In the genomic region with DNA sequence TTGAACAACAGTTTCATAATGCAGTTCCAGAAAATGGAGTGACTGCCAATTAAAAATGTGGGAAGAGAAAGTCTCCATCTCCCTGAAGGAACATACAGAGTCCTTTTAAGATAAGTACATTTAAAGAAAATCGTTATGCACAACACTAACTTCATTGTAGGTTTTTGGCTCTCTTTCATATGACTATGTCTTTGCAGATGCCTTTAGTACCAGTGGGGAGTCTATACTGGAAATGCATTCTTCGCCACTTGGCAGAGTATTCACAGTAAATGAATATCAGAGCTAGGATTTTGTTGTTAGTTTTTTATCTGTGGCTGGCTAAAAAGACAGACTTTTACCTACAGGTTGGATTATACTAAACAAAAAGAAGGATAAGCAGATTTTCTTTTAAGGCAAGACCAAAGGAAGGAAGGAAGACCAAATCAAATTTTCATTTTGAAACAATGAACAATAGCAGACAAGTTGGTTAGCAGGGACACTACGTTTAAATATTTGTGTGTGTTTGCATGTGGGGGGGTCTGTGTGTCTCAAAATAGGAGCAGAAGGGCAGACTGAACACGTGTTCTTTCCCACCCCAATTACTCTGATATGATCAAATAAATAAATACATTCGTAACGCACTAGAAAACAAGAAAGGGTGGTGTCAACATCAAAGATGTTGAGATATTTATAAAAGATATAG, we compare ENCODE assay signal across 20 cellular contexts.
DNase-seq lines count a peak whose midpoint lies in the region; ATAC-seq and TF ChIP-seq lines count a peak whose summit lies in the region.
"Had no signal": no experiment of that assay in that cellular context is flagged by ENCODE, and none has a peak within 500 bp of the region (broad histone marks: within the 10 kb centered on the region; RNA-seq: fewer than 3 reads in every experiment).

No MANE protein-coding gene starts in this region.

- no peaks in the 10 kb centered on the region for H3K27me3 ChIP-seq in CD4-positive, CD25-positive, alpha-beta regulatory T cell (ENCODE audit: control insufficient read depth, insufficient read depth, low read length)
- no peaks in the 10 kb centered on the region for H3K27me3 ChIP-seq in HUES48 (ENCODE audit: control insufficient read depth, insufficient read depth, low read length)
- H3K27me3 ChIP-seq: left lung, sigmoid colon, vagina had no signal

- TF ChIP-seq CTCF in astrocyte of the cerebellum (IDR thresholded peaks at IDR 0.05; ENCODE audit: low read depth, low read length, missing control alignments) (no peak), mesothelial cell of epicardium (IDR thresholded peaks at IDR 0.05; ENCODE audit: unreplicated experiment) (no peak)

- H3K4me1 ChIP-seq in CD4-positive, CD25-positive, alpha-beta regulatory T cell (ENCODE audit: control insufficient read depth, insufficient read depth, low read length, poor library complexity, severe bottlenecking), result peaks cover 12% of the 10 kb centered on the region
- peaks cover 17% of the 10 kb centered on the region for H3K4me1 ChIP-seq in HUES48 (ENCODE audit: control insufficient read depth, insufficient read depth, low read length)
- H3K4me1 ChIP-seq: left lung, sigmoid colon, vagina had no signal

- H3K27ac Mint-ChIP-seq in CD4-positive, CD25-positive, alpha-beta regulatory T cell, result peak overlapping the region; percentile 24 to 72 (median 52)
- peak overlapping the region; percentile 39 for H3K27ac Mint-ChIP-seq in mesothelial cell of epicardium
- no peak overlapping the region for H3K27ac Mint-ChIP-seq in stimulated activated naive B cell treated with anti-CD40 and anti-IgM and Interleukin-4, amounts not matched to agents 10 μg/mL and 1 μg/mL and 100 μg/mL, for 72 hours
- H3K27ac Mint-ChIP-seq: activated CD8-positive, alpha-beta memory T cell treated with anti-CD3 and anti-CD28 coated beads, Interleukin-2, amount 10 ng/mL, durations not matched to agents 7 days and 5 days had no signal

- no peak for DNase-seq in CD4-positive, CD25-positive, alpha-beta regulatory T cell
- DNase-seq in astrocyte of the cerebellum (ENCODE audit: low read depth), result peak; percentile 55
- no peak for DNase-seq in mesothelial cell of epicardium (ENCODE audit: low spot score in 2 of 2, unreplicated experiment in 2 of 2)
- no peak for DNase-seq in stimulated activated naive B cell treated with anti-CD40 and anti-IgM and Interleukin-4, amounts not matched to agents 10 μg/mL and 1 μg/mL and 100 μg/mL, for 72 hours
- DNase-seq: activated CD4-positive, alpha-beta T cell treated with anti-CD3 and anti-CD28 coated beads for 1 hour; activated CD8-positive, alpha-beta memory T cell treated with anti-CD3 and anti-CD28 coated beads, Interleukin-2, amount 10 ng/mL, durations not matched to agents 7 days and 5 days; activated gamma-delta T cell; left lung; MM.1S; NCI-H1694 treated with DMSO at 0.1 percent for 48 hours; sigmoid colon; stimulated activated CD4-positive, alpha-beta T cell treated with anti-CD3 and anti-CD28 coated beads, Interleukin-1b, Interleukin-23, amount 100 ng/mL, for 48 hours; T1000 had no signal

- H3K9me3 Mint-ChIP-seq in CD4-positive, CD25-positive, alpha-beta regulatory T cell, result peaks cover 0 to 8% (median 0%) of the 10 kb centered on the region in 7 donors
- H3K9me3 Mint-ChIP-seq in mesothelial cell of epicardium, result peaks cover 15% of the 10 kb centered on the region
- H3K9me3 Mint-ChIP-seq in stimulated activated naive B cell treated with anti-CD40 and anti-IgM and Interleukin-4, amounts not matched to agents 10 μg/mL and 1 μg/mL and 100 μg/mL, for 72 hours, result peaks cover 0 to 4% of the 10 kb centered on the region in 2 donors

- H3K36me3 Mint-ChIP-seq in CD4-positive, CD25-positive, alpha-beta regulatory T cell, result peaks cover 11% of the 10 kb centered on the region
- H3K36me3 Mint-ChIP-seq in mesothelial cell of epicardium, result peaks cover 2% of the 10 kb centered on the region
- H3K36me3 Mint-ChIP-seq in stimulated activated naive B cell treated with anti-CD40 and anti-IgM and Interleukin-4, amounts not matched to agents 10 μg/mL and 1 μg/mL and 100 μg/mL, for 72 hours, result peaks cover 0 to 4% of the 10 kb centered on the region in 2 donors

- peak overlapping the region in 3 of 4 donors; percentile 18 to 36 (median 24) for H3K4me3 Mint-ChIP-seq in CD4-positive, CD25-positive, alpha-beta regulatory T cell
- H3K4me3 Mint-ChIP-seq in mesothelial cell of epicardium, result no peak overlapping the region
- H3K4me3 Mint-ChIP-seq in stimulated activated naive B cell treated with anti-CD40 and anti-IgM and Interleukin-4, amounts not matched to agents 10 μg/mL and 1 μg/mL and 100 μg/mL, for 72 hours, result no peak overlapping the region
- H3K4me3 Mint-ChIP-seq: activated CD8-positive, alpha-beta memory T cell treated with anti-CD3 and anti-CD28 coated beads, Interleukin-2, amount 10 ng/mL, durations not matched to agents 7 days and 5 days had no signal

- H3K9ac ChIP-seq in HUES48 (ENCODE audit: low read depth, low read length), result no peak overlapping the region
- H3K9ac ChIP-seq: parathyroid adenoma, SK-N-SH had no signal

- in situ Hi-C loops in astrocyte of the cerebellum (cut with HindIII; ENCODE audit: low sequenced_read_pairs), result no loop called here

- no peak overlapping the region for H3K27ac ChIP-seq in CD4-positive, CD25-positive, alpha-beta regulatory T cell (ENCODE audit: insufficient read depth, low read length, poor library complexity, severe bottlenecking)
- H3K27ac ChIP-seq in HUES48 (ENCODE audit: low read depth, low read length), result peak overlapping the region; percentile 22
- H3K27ac ChIP-seq: left lung, parathyroid adenoma, sigmoid colon, vagina had no signal

- no peaks in the 10 kb centered on the region for H3K9me3 ChIP-seq in CD4-positive, CD25-positive, alpha-beta regulatory T cell (ENCODE audit: control insufficient read depth in 2 of 2, low read length in 2 of 2)
- no peaks in the 10 kb centered on the region for H3K9me3 ChIP-seq in HUES48 (ENCODE audit: control insufficient read depth, insufficient read depth, low read length)
- H3K9me3 ChIP-seq: left lung, sigmoid colon, SK-N-SH, vagina had no signal

- no peak for ATAC-seq in CD4-positive, CD25-positive, alpha-beta regulatory T cell (ENCODE audit: low read depth in 2 of 2)
- no peak for ATAC-seq in GM18520 (IDR thresholded peaks at IDR 0.05; ENCODE audit: unreplicated experiment)
- ATAC-seq in GM18870 (IDR thresholded peaks at IDR 0.05; ENCODE audit: unreplicated experiment), result no peak
- ATAC-seq in stimulated activated naive B cell treated with anti-CD40 and anti-IgM and Interleukin-4, amounts not matched to agents 10 μg/mL and 1 μg/mL and 100 μg/mL, for 72 hours (replicated peaks), result no peak
- ATAC-seq: activated CD8-positive, alpha-beta memory T cell treated with anti-CD3 and anti-CD28 coated beads, Interleukin-2, amount 10 ng/mL, durations not matched to agents 7 days and 5 days; HCT116; left lung had no signal

- no peaks in the 10 kb centered on the region for H3K27me3 Mint-ChIP-seq in CD4-positive, CD25-positive, alpha-beta regulatory T cell
- H3K27me3 Mint-ChIP-seq in mesothelial cell of epicardium (ENCODE audit: low read depth), result no peaks in the 10 kb centered on the region
- H3K27me3 Mint-ChIP-seq in stimulated activated naive B cell treated with anti-CD40 and anti-IgM and Interleukin-4, amounts not matched to agents 10 μg/mL and 1 μg/mL and 100 μg/mL, for 72 hours, result no peaks in the 10 kb centered on the region
- H3K27me3 Mint-ChIP-seq: activated CD8-positive, alpha-beta memory T cell treated with anti-CD3 and anti-CD28 coated beads, Interleukin-2, amount 10 ng/mL, durations not matched to agents 7 days and 5 days had no signal

- H3K4me1 Mint-ChIP-seq in CD4-positive, CD25-positive, alpha-beta regulatory T cell, result peaks cover 14 to 50% (median 22%) of the 10 kb centered on the region in 4 donors
- H3K4me1 Mint-ChIP-seq in mesothelial cell of epicardium, result peaks cover 11% of the 10 kb centered on the region
- peaks cover 5 to 12% of the 10 kb centered on the region in 2 donors for H3K4me1 Mint-ChIP-seq in stimulated activated naive B cell treated with anti-CD40 and anti-IgM and Interleukin-4, amounts not matched to agents 10 μg/mL and 1 μg/mL and 100 μg/mL, for 72 hours

- H3K36me3 ChIP-seq in CD4-positive, CD25-positive, alpha-beta regulatory T cell (ENCODE audit: control insufficient read depth, insufficient read depth, low read length), result no peaks in the 10 kb centered on the region
- H3K36me3 ChIP-seq in HUES48 (ENCODE audit: control insufficient read depth, insufficient read depth, low read length), result no peaks in the 10 kb centered on the region
- H3K36me3 ChIP-seq: left lung, sigmoid colon, vagina had no signal

- H3K4me3 ChIP-seq in CD4-positive, CD25-positive, alpha-beta regulatory T cell (ENCODE audit: low read depth, low read length), result peak overlapping the region; percentile 33
- H3K4me3 ChIP-seq in HUES48 (ENCODE audit: low read depth, low read length) (peak overlapping the region; percentile 9; the same call in 1 of the 2 replicates), astrocyte of the cerebellum (ENCODE audit: low read depth, low read length) (no peak overlapping the region)
- H3K4me3 ChIP-seq: left lung, sigmoid colon, vagina had no signal

Comparison
In these comparisons a context has a peak if more than half of its experiments do, and no peak if none do; other contexts are left out.
1. H3K4me3 Mint-ChIP-seq: peak in CD4-positive, CD25-positive, alpha-beta regulatory T cell (3 of 4); none in mesothelial cell of epicardium (single experiment) and stimulated activated naive B cell treated with anti-CD40 and anti-IgM and Interleukin-4, amounts not matched to agents 10 μg/mL and 1 μg/mL and 100 μg/mL, for 72 hours (0 of 2).